In the genomic region with DNA sequence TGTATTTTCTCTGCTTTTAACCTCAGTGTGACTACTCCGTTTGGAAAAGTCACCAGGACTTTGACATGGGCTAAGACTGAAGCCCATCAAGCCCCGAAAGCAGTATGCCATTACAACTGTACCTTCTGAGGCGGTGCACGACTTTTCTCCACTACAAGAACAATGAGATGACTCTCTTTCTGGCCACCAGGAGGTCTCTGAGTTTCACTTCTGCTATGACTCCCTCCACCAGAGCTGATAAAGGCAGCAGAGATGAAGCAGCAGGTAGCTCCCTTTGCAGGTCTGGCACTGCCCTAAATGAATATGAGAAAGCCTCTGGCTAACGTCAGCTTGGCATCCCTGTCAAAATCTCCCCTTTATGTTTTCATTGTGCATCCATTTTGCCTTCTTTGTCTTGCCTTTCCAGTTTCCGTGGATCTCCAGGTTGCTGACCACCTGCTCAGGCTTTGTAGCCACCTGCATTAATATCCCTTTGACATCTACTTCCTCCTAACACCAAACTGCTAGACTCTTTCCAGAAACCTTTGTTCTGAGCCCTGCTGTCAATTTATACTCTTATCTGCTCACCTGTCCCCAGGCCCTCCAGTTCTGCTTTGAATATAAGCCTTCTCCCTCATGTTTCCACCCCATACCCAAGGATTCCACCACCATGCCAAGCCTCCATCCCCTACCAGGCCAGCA, we compare ENCODE assay signal across 1 cellular context.
TF ChIP-seq lines count a peak whose summit lies in the region.

No MANE protein-coding gene starts in this region.

TF ChIP-seq in HCT116, 20 proteins besides CTCF, POLR2A, EP300 and RAD21 (continued from another document):
- no peak for TF ChIP-seq SRF (IDR thresholded peaks at IDR 0.05; ENCODE audit: low read depth)
- TF ChIP-seq ZNF274 (IDR thresholded peaks at IDR 0.05; ENCODE audit: low read depth, low read length) = no peak
- no peak for TF ChIP-seq SIN3A (IDR thresholded peaks at IDR 0.05; ENCODE audit: low read depth)
- TF ChIP-seq EGR1 (IDR thresholded peaks at IDR 0.05; ENCODE audit: low read depth) = no peak
- no peak for TF ChIP-seq YY1 (IDR thresholded peaks at IDR 0.05; ENCODE audit: extremely low read depth, insufficient replicate concordance, low read depth, low read length)
- TF ChIP-seq FOSL1 (IDR thresholded peaks at IDR 0.05; ENCODE audit: low read depth) = no peak
- no peak for TF ChIP-seq ZFX (IDR thresholded peaks at IDR 0.05)
- no peak for TF ChIP-seq POLR2AphosphoS5 (IDR thresholded peaks at IDR 0.05; ENCODE audit: low read depth, low read length)
- TF ChIP-seq SP1 (IDR thresholded peaks at IDR 0.05; ENCODE audit: low read depth) = no peak
- TF ChIP-seq TCF7L2 (IDR thresholded peaks at IDR 0.05; ENCODE audit: borderline replicate concordance, extremely low read depth, insufficient read depth, insufficient read length) = no peak
- TF ChIP-seq CBX3 (IDR thresholded peaks at IDR 0.05; ENCODE audit: low read depth) = no peak
